In genomic region chr14:94540031-94540794, GRCh38 we compare ENCODE assay signal across 14 cellular contexts. TPM values are rescaled to one million over a fixed set of nuclear protein-coding genes. Genes with fewer than 3 reads are reported as not detected.
DNase-seq lines count a peak whose midpoint lies in the region; ATAC-seq, FAIRE-seq and TF ChIP-seq lines count a peak whose summit lies in the region.
"Had no signal": no experiment of that assay in that cellular context is flagged by ENCODE, and none has a peak within 500 bp of the region (broad histone marks: within the 10 kb centered on the region; RNA-seq: fewer than 3 reads in every experiment).

No MANE protein-coding gene starts in this region.

- 8% methylated on average over 4 of the region's 13 CpGs; no CpG with 5 or more reads in 1 of the 2 experiments for whole genome bisulfite sequencing in IMR-90 (ENCODE audit: extremely low coverage in 2 of 2, insufficient read length in 1 of 2), 2 experiments
- 16% methylated on average over 13 of the region's 13 CpGs for WGBS in right cardiac atrium
- 14 to 29% (median 24%) methylated on average over 13 of the region's 13 CpGs for WGBS in small intestine, 3 donors

- no peak for TF ChIP-seq RAD21 in IMR-90 (IDR thresholded peaks at IDR 0.05; ENCODE audit: low read length)

- no peak overlapping the region for H3K27ac Mint-ChIP-seq in naive thymus-derived CD8-positive, alpha-beta T cell

- no peak overlapping the region for H3K18ac ChIP-seq in IMR-90 (ENCODE audit: low read depth, low read length)

- dilution Hi-C loops in IMR-90 (cut with HindIII; ENCODE audit: low sequenced_read_pairs, unreplicated experiment): no loop called here

- H2BK20ac ChIP-seq in IMR-90 (ENCODE audit: low read depth, low read length): no peak overlapping the region

- H2BK120ac ChIP-seq in IMR-90 (ENCODE audit: low read depth, low read length): no peak overlapping the region

- no peak overlapping the region for H3K27ac ChIP-seq in IMR-90 (ENCODE audit: insufficient read depth, low read length)
- peak overlapping the region; percentile 52 for H3K27ac ChIP-seq in brain microvascular endothelial cell
- H3K27ac ChIP-seq in right cardiac atrium (ENCODE audit: low read length): no peak overlapping the region
- no peak overlapping the region for H3K27ac ChIP-seq in small intestine (ENCODE audit: low read depth in 1 of 2, low read length in 1 of 2)
- H3K27ac ChIP-seq: thyroid gland had no signal

- H3K27me3 ChIP-seq in IMR-90 (ENCODE audit: control insufficient read depth, insufficient read depth, low read length) (no peaks in the 10 kb centered on the region), brain microvascular endothelial cell (replicated peaks) (no peaks in the 10 kb centered on the region), right cardiac atrium (ENCODE audit: control insufficient read depth, insufficient read depth) (no peaks in the 10 kb centered on the region), small intestine (ENCODE audit: control insufficient read depth in 2 of 2, insufficient read depth in 2 of 2, low read length in 2 of 2) (peaks cover 0 to 2% of the 10 kb centered on the region in 2 donors)
- H3K27me3 ChIP-seq: thyroid gland had no signal

- no peak for FAIRE-seq in small intestine (lab: Jason Lieb, UNC)
- FAIRE-seq: D721Med had no signal

- H4K91ac ChIP-seq in IMR-90 (ENCODE audit: insufficient read depth, low read depth, low read length): no peak overlapping the region

- no peak overlapping the region for H2AK9ac ChIP-seq in IMR-90 (replicated peaks; ENCODE audit: low read depth, low read length, poor library complexity)

- intact Hi-C loops in IMR-90 (cut with micrococcal nuclease) (no loop called here), right cardiac atrium (cut with DNase I) (loop anchor here in 1 of 4 donors (10.0 kb wide), 1 partner anchor 115 kb away; no protein-coding TSS in a partner anchor)

- no peak overlapping the region for H2BK15ac ChIP-seq in IMR-90 (ENCODE audit: low read depth, low read length)

- H2BK5ac ChIP-seq in IMR-90 (ENCODE audit: low read depth, low read length, poor library complexity, severe bottlenecking): no peak overlapping the region

- no peak overlapping the region for H3K4me3 ChIP-seq in IMR-90 (ENCODE audit: insufficient read depth, low read depth, low read length)
- H3K4me3 ChIP-seq in brain microvascular endothelial cell (ENCODE audit: low read depth, low read length): no peak overlapping the region
- no peak overlapping the region for H3K4me3 ChIP-seq in right cardiac atrium (ENCODE audit: low read length)
- H3K4me3 ChIP-seq in small intestine (ENCODE audit: low read depth in 1 of 2, low read length in 2 of 2): no peak overlapping the region
- H3K4me3 ChIP-seq: thyroid gland had no signal

- POLR2A ChIA-PET in IMR-90 (lab: Charles Lee; ENCODE audit: unreplicated experiment): no interaction called here
- POLR2A ChIA-PET in naive thymus-derived CD8-positive, alpha-beta T cell (lab: Charles Lee): no interaction called here

- H4K20me1 ChIP-seq in IMR-90 (ENCODE audit: insufficient read depth, low read length): no peaks in the 10 kb centered on the region

- CTCF ChIA-PET in IMR-90 (lab: Yijun Ruan, JAX): interaction anchor here (0.6 to 2.2 kb wide), 3 partner anchors 9 to 318 kb away, joined by 4 to 5 read pairs (median 4); no protein-coding TSS in a partner anchor

- DNase-seq in IMR-90: peak; percentile 9
- DNase-seq in brain microvascular endothelial cell: peak; percentile 51
- peak in 1 of 3 donors; percentile 39 for DNase-seq in right cardiac atrium
- peak; percentile 54 for DNase-seq in small intestine
- DNase-seq in naive thymus-derived CD8-positive, alpha-beta T cell: no peak
- no peak for DNase-seq in NCI-H128 (lab: John Stamatoyannopoulos, UW; ENCODE audit: unreplicated experiment)
- DNase-seq: activated effector memory CD4-positive, alpha-beta T cell treated with anti-CD3 and anti-CD28 coated beads, Interleukin-2, amount 50 U/mL, for 16 hours; Karpas-422; NCI-H2029 treated with DMSO at 0.1 percent for 48 hours; thyroid gland had no signal

- no peak for TF ChIP-seq POLR2A in IMR-90 (IDR thresholded peaks at IDR 0.05; ENCODE audit: low read depth, low read length)

- no peaks in the 10 kb centered on the region for H3K4me1 ChIP-seq in IMR-90 (ENCODE audit: control insufficient read depth, insufficient read depth, low read length)
- peaks cover 7% of the 10 kb centered on the region for H3K4me1 ChIP-seq in right cardiac atrium (ENCODE audit: control insufficient read depth, insufficient read depth, low read length)
- no peaks in the 10 kb centered on the region for H3K4me1 ChIP-seq in small intestine (ENCODE audit: control insufficient read depth in 2 of 2, insufficient read depth in 1 of 2, low read depth in 1 of 2, low read length in 1 of 2)
- H3K4me1 ChIP-seq: thyroid gland had no signal

- no peak overlapping the region for H3K56ac ChIP-seq in IMR-90 (ENCODE audit: extremely low read depth, insufficient read depth, low read length)

- no peak overlapping the region for H3K14ac ChIP-seq in IMR-90 (replicated peaks; ENCODE audit: low read depth, low read length)

- H3K36me3 Mint-ChIP-seq in naive thymus-derived CD8-positive, alpha-beta T cell: no peaks in the 10 kb centered on the region

- no peak overlapping the region for H4K8ac ChIP-seq in IMR-90 (ENCODE audit: low read depth in 2 of 2, low read length in 2 of 2)

- H3K4ac ChIP-seq in IMR-90 (ENCODE audit: low read depth, low read length): no peak overlapping the region

- no peak overlapping the region for H3K4me2 ChIP-seq in IMR-90 (ENCODE audit: low read depth, low read length)

- no peak overlapping the region for H4K5ac ChIP-seq in IMR-90 (ENCODE audit: low read depth, low read length)

- no peak overlapping the region for H3K9ac ChIP-seq in IMR-90 (ENCODE audit: low read depth, low read length)

- peak overlapping the region; percentile 52 for H2AFZ ChIP-seq in IMR-90 (replicated peaks; ENCODE audit: low read length, poor library complexity)

- H3K23ac ChIP-seq in IMR-90 (ENCODE audit: low read depth, low read length): no peak overlapping the region

- ATAC-seq in IMR-90 (ENCODE audit: low read depth): no peak
- peak; percentile 43 to 59 for ATAC-seq in right cardiac atrium
- ATAC-seq in naive thymus-derived CD8-positive, alpha-beta T cell: no peak
- no peak for ATAC-seq in HG02588 (IDR thresholded peaks at IDR 0.05; ENCODE audit: unreplicated experiment)

- peaks cover 8 to 51% (median 13%) of the 10 kb centered on the region in 5 donors for H3K27me3 Mint-ChIP-seq in naive thymus-derived CD8-positive, alpha-beta T cell

- H3K79me1 ChIP-seq in IMR-90 (ENCODE audit: low read depth in 1 of 2, low read length in 2 of 2): no peaks in the 10 kb centered on the region

- no peak for TF ChIP-seq CTCF in IMR-90 (conservative IDR thresholded peaks at IDR 0.05; ENCODE audit: low read depth, low read length)
- peak; percentile 63 for TF ChIP-seq CTCF in brain microvascular endothelial cell (IDR thresholded peaks at IDR 0.05; ENCODE audit: low read depth, low read length, missing control alignments)

- H3K36me3 ChIP-seq in IMR-90 (ENCODE audit: control insufficient read depth, insufficient read depth, low read length): no peaks in the 10 kb centered on the region
- H3K36me3 ChIP-seq in brain microvascular endothelial cell (replicated peaks): no peaks in the 10 kb centered on the region
- no peaks in the 10 kb centered on the region for H3K36me3 ChIP-seq in small intestine (ENCODE audit: control insufficient read depth in 2 of 2, insufficient read depth in 2 of 2, low read length in 2 of 2)
- H3K36me3 ChIP-seq: thyroid gland had no signal

- H3K9me3 Mint-ChIP-seq in naive thymus-derived CD8-positive, alpha-beta T cell: peaks cover 0 to 12% (median 2%) of the 10 kb centered on the region in 9 donors
- H3K9me3 Mint-ChIP-seq: central memory CD8-positive, alpha-beta T cell had no signal

- BruUV-seq in IMR-90 (replicated peaks; lab: Mats Ljungman, UMichigan): no TSS peak

- no peaks in the 10 kb centered on the region for H3K9me1 ChIP-seq in IMR-90 (ENCODE audit: insufficient read depth, low read length)

- in situ Hi-C loops in IMR-90 (cut with MboI; ENCODE audit: low sequenced_read_pairs) (no loop called here), brain microvascular endothelial cell (cut with HindIII; ENCODE audit: low pct_ligation_motif_present, low sequenced_read_pairs) (no loop called here)

- no peak overlapping the region for H2AK5ac ChIP-seq in IMR-90 (ENCODE audit: low read depth, low read length)

- H3K4me1 Mint-ChIP-seq in naive thymus-derived CD8-positive, alpha-beta T cell: peaks cover 0 to 4% (median 0%) of the 10 kb centered on the region in 4 donors
- H3K4me1 Mint-ChIP-seq: central memory CD8-positive, alpha-beta T cell had no signal

- H3K9me3 ChIP-seq in IMR-90 (ENCODE audit: control insufficient read depth, insufficient read depth, low read length) (no peaks in the 10 kb centered on the region), right cardiac atrium (ENCODE audit: control insufficient read depth, low read length) (no peaks in the 10 kb centered on the region), small intestine (ENCODE audit: control insufficient read depth, low read depth) (no peaks in the 10 kb centered on the region)
- H3K9me3 ChIP-seq: thyroid gland had no signal

- H3K4me3 Mint-ChIP-seq in naive thymus-derived CD8-positive, alpha-beta T cell: peak overlapping the region in 1 of 10 donors; percentile 20
- H3K4me3 Mint-ChIP-seq: central memory CD8-positive, alpha-beta T cell had no signal

RNA-seq across cellular contexts. Expression of gene SERPINA4, which starts 21.0 kb away (rescaled TPM):
- total RNA-seq in IMR-90 (2012; rRNA removed) (not detected in 2 replicates), right cardiac atrium (not detected)
- polyA plus RNA-seq in IMR-90 (2012; rRNA removed) (not detected in 2 replicates), right cardiac atrium (not detected), small intestine (1 to 10 TPM in 1 of 3 donors, not detected in 2; 1.2 TPM)
- polyA plus RNA-seq in IMR-90 (2012; cell fraction: cytosol; rRNA removed): not detected in 2 replicates
- polyA plus RNA-seq in IMR-90 (2012; cell fraction: nucleus; rRNA removed; ENCODE audit: low replicate concordance): not detected in 2 replicates
- total RNA-seq in naive thymus-derived CD8-positive, alpha-beta T cell: not detected
- polyA plus RNA-seq in naive thymus-derived CD8-positive, alpha-beta T cell: not detected
- total RNA-seq: skeletal muscle tissue, thyroid gland had no signal

RNA-seq across cellular contexts. Expression of gene SERPINA12, which starts 30.9 kb away (rescaled TPM):
- not detected in 2 replicates for total RNA-seq in IMR-90 (2012; rRNA removed)
- polyA plus RNA-seq in IMR-90 (2012; rRNA removed): not detected in 2 replicates
- not detected in 2 replicates for polyA plus RNA-seq in IMR-90 (2012; cell fraction: cytosol; rRNA removed)
- polyA plus RNA-seq in IMR-90 (2012; cell fraction: nucleus; rRNA removed; ENCODE audit: low replicate concordance): not detected in 2 replicates
- total RNA-seq in right cardiac atrium: not detected
- polyA plus RNA-seq in right cardiac atrium: not detected
- under 1 TPM in 2 of 3 donors, not detected in 1; 0.54 to 0.67 TPM for polyA plus RNA-seq in small intestine
- not detected for total RNA-seq in naive thymus-derived CD8-positive, alpha-beta T cell
- not detected for polyA plus RNA-seq in naive thymus-derived CD8-positive, alpha-beta T cell
- total RNA-seq: skeletal muscle tissue, thyroid gland had no signal

RNA-seq across cellular contexts. Expression of gene SERPINA5, which starts 41.0 kb away (rescaled TPM):
- not detected in 2 replicates for total RNA-seq in IMR-90 (2012; rRNA removed)
- not detected in 2 replicates for polyA plus RNA-seq in IMR-90 (2012; rRNA removed)
- not detected in 2 replicates for polyA plus RNA-seq in IMR-90 (2012; cell fraction: cytosol; rRNA removed)
- polyA plus RNA-seq in IMR-90 (2012; cell fraction: nucleus; rRNA removed; ENCODE audit: low replicate concordance): not detected in 2 replicates
- total RNA-seq in right cardiac atrium: 10 to 100 TPM in 3 of 4 donors, 1 to 10 TPM in 1; 4.6 to 14.4 (median 13.9) TPM
- polyA plus RNA-seq in right cardiac atrium: 13.2 TPM
- 1 to 10 TPM in 1 of 3 donors, under 1 TPM in 1, not detected in 1; 0.54 to 1.7 TPM for polyA plus RNA-seq in small intestine
- total RNA-seq in naive thymus-derived CD8-positive, alpha-beta T cell: not detected
- polyA plus RNA-seq in naive thymus-derived CD8-positive, alpha-beta T cell: not detected

Comparison
In these comparisons a context has a peak if more than half of its experiments do, and no peak if none do; other contexts are left out.
1. ATAC-seq: peak in right cardiac atrium (2 of 2); none in IMR-90 (single experiment), naive thymus-derived CD8-positive, alpha-beta T cell (0 of 2) and HG02588 (single experiment).
2. DNase-seq: peak in IMR-90 (single experiment), brain microvascular endothelial cell (single experiment) and small intestine (single experiment); none in naive thymus-derived CD8-positive, alpha-beta T cell (0 of 10) and NCI-H128 (single experiment).